ENCODE assay signal across 8 cellular contexts in genomic region chr9:123349691-123350480, GRCh38. TPM values are rescaled to one million over a fixed set of nuclear protein-coding genes. Genes with fewer than 3 reads are reported as not detected.
A peak's percentile ranks its signal among the peaks of the same experiment; 100 is the strongest.
DNase-seq lines count a peak whose midpoint lies in the region; ATAC-seq and TF ChIP-seq lines count a peak whose summit lies in the region.

No MANE protein-coding gene starts in this region.

- TF ChIP-seq RAD21 in neural cell (conservative IDR thresholded peaks at IDR 0.05), result peak; percentile 99

- H3K9ac ChIP-seq in OCI-LY1 (ENCODE audit: low read length) (peak overlapping the region; percentile 42; the same call in 1 of the 2 replicates), neural cell (ENCODE audit: low read length) (no peak overlapping the region)

- no peak overlapping the region for H3K27ac ChIP-seq in left ventricle myocardium inferior (replicated peaks)
- no peak overlapping the region for H3K27ac ChIP-seq in HL-60 (replicated peaks)
- peak overlapping the region; percentile 15 for H3K27ac ChIP-seq in OCI-LY1 (ENCODE audit: low read depth, low read length, poor library complexity, severe bottlenecking)
- H3K27ac ChIP-seq in neural cell (ENCODE audit: low read length), result no peak overlapping the region
- no peak overlapping the region for H3K27ac ChIP-seq in thoracic aorta

- H3K9me3 ChIP-seq in left ventricle myocardium inferior (replicated peaks) (no peaks in the 10 kb centered on the region), OCI-LY1 (ENCODE audit: low read length) (no peaks in the 10 kb centered on the region), neural cell (ENCODE audit: low read length) (no peaks in the 10 kb centered on the region), thoracic aorta (no peaks in the 10 kb centered on the region)

- intact Hi-C loops in Right ventricle myocardium superior (cut with DNase I), result loop anchor here (5.0 kb wide), 1 partner anchor 268 kb away; no protein-coding TSS in a partner anchor
- intact Hi-C loops in left ventricle myocardium inferior (cut with micrococcal nuclease), result loop anchor here (10.0 kb wide), 1 partner anchor 245 kb away; no protein-coding TSS in a partner anchor

- H3F3A ChIP-seq in OCI-LY1 (ENCODE audit: insufficient read depth, low read length) (peaks cover 11% of the 10 kb centered on the region; the same call in 1 of the 2 replicates), neural cell (ENCODE audit: insufficient read depth, low read length, poor library complexity, severe bottlenecking) (no peaks in the 10 kb centered on the region)

- TF ChIP-seq CTCF in left ventricle myocardium inferior (IDR thresholded peaks at IDR 0.05; ENCODE audit: borderline replicate concordance), result no peak
- TF ChIP-seq CTCF in HL-60 (IDR thresholded peaks at IDR 0.05; ENCODE audit: insufficient read depth, low read length), result peak; percentile 91
- TF ChIP-seq CTCF in OCI-LY1 (IDR thresholded peaks at IDR 0.05; ENCODE audit: low read length), result peak; percentile 97
- TF ChIP-seq CTCF in neural cell (IDR thresholded peaks at IDR 0.05; ENCODE audit: poor library complexity, severe bottlenecking), result peak; percentile 98
- peak; percentile 92 for TF ChIP-seq CTCF in thoracic aorta (IDR thresholded peaks at IDR 0.05)

- H3K4me3 ChIP-seq in left ventricle myocardium inferior (no peak overlapping the region), HL-60 (replicated peaks; ENCODE audit: insufficient read depth, low read length) (no peak overlapping the region), OCI-LY1 (ENCODE audit: low read depth, low read length, poor library complexity, severe bottlenecking) (peak overlapping the region; percentile 44), neural cell (ENCODE audit: low read length) (no peak overlapping the region), thoracic aorta (no peak overlapping the region)

- H3K4me1 ChIP-seq in left ventricle myocardium inferior (peaks cover 6% of the 10 kb centered on the region), OCI-LY1 (ENCODE audit: insufficient read depth, low read length, severe bottlenecking) (peaks cover 44% of the 10 kb centered on the region), thoracic aorta (ENCODE audit: control insufficient read depth in 1 of 2, low read depth in 2 of 2) (peaks cover 0 to 6% of the 10 kb centered on the region in 2 donors)

- H4K20me1 ChIP-seq in OCI-LY1 (ENCODE audit: insufficient read depth, low read length) (no peaks in the 10 kb centered on the region), neural cell (ENCODE audit: insufficient read depth) (no peaks in the 10 kb centered on the region)

- TF ChIP-seq POLR2A in erythroblast (IDR thresholded peaks at IDR 0.05; ENCODE audit: low read length), result no peak

- DNase-seq in Right ventricle myocardium superior (no peak), left ventricle myocardium inferior (no peak), HL-60 (ENCODE audit: low read depth in 1 of 2, low spot score in 1 of 2) (peak in 1 of 2 experiments; percentile 62), erythroblast (lab: John Stamatoyannopoulos, UW) (peak; percentile 71 to 83), thoracic aorta (ENCODE audit: low spot score) (no peak)
- peak; percentile 65 for DNase-seq in activated CD8-positive, alpha-beta memory T cell treated with anti-CD3 and anti-CD28 coated beads, Interleukin-2, amount 50 U/mL, for 4 hours

- ATAC-seq in Right ventricle myocardium superior (ENCODE audit: poor library complexity) (peak; percentile 86), thoracic aorta (ENCODE audit: insufficient number of reproducible peaks, low FRiP score, low read depth) (no peak)

- H3K4me2 ChIP-seq in OCI-LY1 (ENCODE audit: low read length), result peak overlapping the region; percentile 67
- H3K4me2 ChIP-seq in neural cell (ENCODE audit: low read length), result no peak overlapping the region

- H2AFZ ChIP-seq in OCI-LY1 (ENCODE audit: low read length) (peak overlapping the region; percentile 43; the same call in 1 of the 2 replicates), neural cell (ENCODE audit: low read depth, low read length) (no peak overlapping the region)

- TF ChIP-seq EP300 in neural cell (conservative IDR thresholded peaks at IDR 0.05; ENCODE audit: poor library complexity, severe bottlenecking), result no peak

- H3K79me2 ChIP-seq in OCI-LY1 (ENCODE audit: insufficient read depth, low read length) (no peaks in the 10 kb centered on the region), neural cell (replicated peaks; ENCODE audit: insufficient read depth, low read length) (no peaks in the 10 kb centered on the region)

- H3K36me3 ChIP-seq in left ventricle myocardium inferior, result no peaks in the 10 kb centered on the region
- no peaks in the 10 kb centered on the region for H3K36me3 ChIP-seq in OCI-LY1 (ENCODE audit: insufficient read depth, low read length)
- H3K36me3 ChIP-seq in neural cell (ENCODE audit: insufficient read depth, low read length), result no peaks in the 10 kb centered on the region
- no peaks in the 10 kb centered on the region for H3K36me3 ChIP-seq in thoracic aorta

- H3K9me2 ChIP-seq in OCI-LY1 (ENCODE audit: low read depth, low read length), result no peaks in the 10 kb centered on the region
- no peaks in the 10 kb centered on the region for H3K9me2 ChIP-seq in neural cell (ENCODE audit: insufficient read depth, low read length)

- H3K27me3 ChIP-seq in left ventricle myocardium inferior (ENCODE audit: low read depth) (peaks cover 58% of the 10 kb centered on the region), HL-60 (ENCODE audit: insufficient read depth, poor library complexity, severe bottlenecking) (no peaks in the 10 kb centered on the region), OCI-LY1 (ENCODE audit: insufficient read depth, low read length) (no peaks in the 10 kb centered on the region; the same call in 1 of the 2 replicates), neural cell (ENCODE audit: insufficient read depth, low read depth, low read length) (no peaks in the 10 kb centered on the region), thoracic aorta (replicated peaks; ENCODE audit: insufficient read depth) (no peaks in the 10 kb centered on the region)

TF ChIP-seq in neural cell, 6 proteins besides CTCF, POLR2A, EP300 and RAD21:
- peak; percentile 95 for TF ChIP-seq SMC3 (conservative IDR thresholded peaks at IDR 0.05; ENCODE audit: poor library complexity)
- no peak for TF ChIP-seq POLR2AphosphoS5 (IDR thresholded peaks at IDR 0.05)
TF ChIP-seq in neural cell: peak in this region for 1.

RNA-seq across cellular contexts. Expression of gene CRB2, which starts 6.1 kb away (rescaled TPM):
- total RNA-seq in Right ventricle myocardium superior (not detected), left ventricle myocardium inferior (not detected), thoracic aorta (not detected)
- 0.32 and 0.70 TPM in 2 replicates for polyA plus RNA-seq in neural cell
- polyA minus RNA-seq in neural cell, result 1.2 and 1.3 TPM in 2 replicates

Comparison
In these comparisons a context has a peak if more than half of its experiments do, and no peak if none do; other contexts are left out.
1. DNase-seq: peak in activated CD8-positive, alpha-beta memory T cell treated with anti-CD3 and anti-CD28 coated beads, Interleukin-2, amount 50 U/mL, for 4 hours (single experiment) and erythroblast (2 of 2); none in Right ventricle myocardium superior (single experiment), left ventricle myocardium inferior (single experiment) and thoracic aorta (single experiment).